1 cellular context compared by ENCODE assay signal in the genomic region with DNA sequence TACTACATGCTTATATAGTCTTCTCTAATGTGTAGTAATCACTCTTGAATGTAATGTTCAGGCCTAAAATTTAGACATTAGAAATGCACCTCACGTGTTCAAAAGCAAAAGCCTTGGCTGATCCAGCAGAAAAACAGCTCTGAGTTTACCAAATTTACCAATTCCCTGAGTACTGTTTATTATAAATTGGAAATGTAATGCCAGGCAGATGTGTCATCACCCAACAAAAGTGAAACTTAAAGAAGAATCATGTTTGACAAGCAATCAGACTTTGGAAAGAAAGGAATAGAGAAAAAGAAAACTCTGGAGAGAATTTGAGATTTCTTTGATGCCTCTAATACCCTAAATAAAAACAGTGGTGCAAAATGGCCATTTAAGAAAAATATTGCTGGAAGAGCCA.
TF ChIP-seq lines count a peak whose summit lies in the region.

No MANE protein-coding gene starts in this region.

TF ChIP-seq in SK-N-SH treated with all-trans-retinoic acid at 6 μM for 48 hours, 23 proteins besides CTCF, POLR2A, EP300 and RAD21 (continued from another document):
- TF ChIP-seq, protein P1, sequence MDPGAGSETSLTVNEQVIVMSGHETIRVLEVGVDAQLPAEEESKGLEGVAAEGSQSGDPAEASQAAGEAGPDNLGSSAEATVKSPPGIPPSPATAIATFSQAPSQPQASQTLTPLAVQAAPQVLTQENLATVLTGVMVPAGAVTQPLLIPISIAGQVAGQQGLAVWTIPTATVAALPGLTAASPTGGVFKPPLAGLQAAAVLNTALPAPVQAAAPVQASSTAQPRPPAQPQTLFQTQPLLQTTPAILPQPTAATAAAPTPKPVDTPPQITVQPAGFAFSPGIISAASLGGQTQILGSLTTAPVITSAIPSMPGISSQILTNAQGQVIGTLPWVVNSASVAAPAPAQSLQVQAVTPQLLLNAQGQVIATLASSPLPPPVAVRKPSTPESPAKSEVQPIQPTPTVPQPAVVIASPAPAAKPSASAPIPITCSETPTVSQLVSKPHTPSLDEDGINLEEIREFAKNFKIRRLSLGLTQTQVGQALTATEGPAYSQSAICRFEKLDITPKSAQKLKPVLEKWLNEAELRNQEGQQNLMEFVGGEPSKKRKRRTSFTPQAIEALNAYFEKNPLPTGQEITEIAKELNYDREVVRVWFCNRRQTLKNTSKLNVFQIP (CRISPR knock-in tag; IDR thresholded peaks at IDR 0.05; ENCODE audit: borderline replicate concordance, low read depth), result no peak
- TF ChIP-seq PPARA (CRISPR knock-in tag; IDR thresholded peaks at IDR 0.05; ENCODE audit: borderline replicate concordance) (no peak), BACH2 (CRISPR knock-in tag; IDR thresholded peaks at IDR 0.05; ENCODE audit: borderline replicate concordance) (no peak), GLIS3 (CRISPR knock-in tag; IDR thresholded peaks at IDR 0.05) (no peak), ZNF565 (CRISPR knock-in tag; conservative IDR thresholded peaks at IDR 0.05; ENCODE audit: low read depth) (no peak), ZNF8 (CRISPR knock-in tag; IDR thresholded peaks at IDR 0.05) (no peak), TCF4 (CRISPR knock-in tag; IDR thresholded peaks at IDR 0.05; ENCODE audit: borderline replicate concordance) (no peak), SNAI2 (CRISPR knock-in tag; IDR thresholded peaks at IDR 0.05) (no peak), ISL1 (CRISPR knock-in tag; IDR thresholded peaks at IDR 0.05) (no peak), RARB (CRISPR knock-in tag; IDR thresholded peaks at IDR 0.05) (no peak)
- TF ChIP-seq, protein P2, sequence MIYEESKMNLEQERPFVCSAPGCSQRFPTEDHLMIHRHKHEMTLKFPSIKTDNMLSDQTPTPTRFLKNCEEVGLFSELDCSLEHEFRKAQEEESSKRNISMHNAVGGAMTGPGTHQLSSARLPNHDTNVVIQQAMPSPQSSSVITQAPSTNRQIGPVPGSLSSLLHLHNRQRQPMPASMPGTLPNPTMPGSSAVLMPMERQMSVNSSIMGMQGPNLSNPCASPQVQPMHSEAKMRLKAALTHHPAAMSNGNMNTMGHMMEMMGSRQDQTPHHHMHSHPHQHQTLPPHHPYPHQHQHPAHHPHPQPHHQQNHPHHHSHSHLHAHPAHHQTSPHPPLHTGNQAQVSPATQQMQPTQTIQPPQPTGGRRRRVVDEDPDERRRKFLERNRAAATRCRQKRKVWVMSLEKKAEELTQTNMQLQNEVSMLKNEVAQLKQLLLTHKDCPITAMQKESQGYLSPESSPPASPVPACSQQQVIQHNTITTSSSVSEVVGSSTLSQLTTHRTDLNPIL (CRISPR knock-in tag; IDR thresholded peaks at IDR 0.05; ENCODE audit: low read depth), result no peak
